In the genomic region with DNA sequence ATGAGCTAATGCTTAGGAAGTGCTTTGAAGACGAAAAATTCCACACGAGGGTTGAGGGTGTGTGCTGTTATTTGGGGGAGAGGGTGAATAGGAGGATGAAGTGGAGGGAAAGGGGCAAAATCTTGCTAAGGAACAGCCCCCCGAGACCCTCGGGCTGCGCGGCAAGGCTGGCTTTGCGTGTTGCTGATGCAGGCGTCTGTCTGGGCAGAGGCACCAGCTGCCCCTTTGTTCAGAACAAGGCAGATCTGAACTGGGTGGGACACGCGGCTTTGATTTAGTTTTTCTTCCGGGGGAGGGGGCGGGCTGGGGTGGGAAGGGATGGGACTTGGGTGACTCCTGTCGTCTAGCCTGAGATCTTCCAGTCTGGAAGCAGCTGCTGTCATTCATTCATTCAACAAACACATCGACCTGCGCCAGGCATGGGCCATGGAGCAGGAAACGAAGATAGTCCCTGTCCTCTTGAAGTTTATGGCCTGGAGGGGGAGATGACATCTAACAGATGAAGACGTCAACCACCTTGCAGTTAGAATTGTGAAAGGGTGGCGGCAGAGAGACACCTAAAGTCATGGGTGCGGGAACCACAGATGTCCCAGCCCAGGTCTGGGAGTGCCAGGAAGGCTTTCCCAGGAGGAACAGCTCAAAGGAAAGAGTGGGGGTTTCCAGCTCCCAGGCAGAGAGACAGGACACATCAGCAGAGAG, we compare ENCODE assay signal across 15 cellular contexts. TPM values are rescaled to one million over a fixed set of nuclear protein-coding genes. Genes with fewer than 3 reads are reported as not detected.
DNase-seq lines count a peak whose midpoint lies in the region; ATAC-seq and FAIRE-seq lines count a peak whose summit lies in the region.
"Had no signal": no experiment of that assay in that cellular context is flagged by ENCODE, and none has a peak within 500 bp of the region (broad histone marks: within the 10 kb centered on the region; RNA-seq: fewer than 3 reads in every experiment).

No MANE protein-coding gene starts in this region.

- ATAC-seq in right cardiac atrium (peak in 1 of 2 donors; percentile 2), sciatic nerve (peak; percentile 33), GM18873 (IDR thresholded peaks at IDR 0.05; ENCODE audit: low FRiP score, unreplicated experiment) (no peak)
- ATAC-seq: naive thymus-derived CD8-positive, alpha-beta T cell had no signal

- no peaks in the 10 kb centered on the region for H3K36me3 ChIP-seq in GM23248 (ENCODE audit: low read depth)

- in situ Hi-C loops in GM23248 (cut with MboI): no loop called here

- H3K4me1 ChIP-seq in GM23248 (ENCODE audit: insufficient read depth) (peaks cover 8% of the 10 kb centered on the region), right cardiac atrium (ENCODE audit: control insufficient read depth, insufficient read depth, low read length) (peaks cover 2% of the 10 kb centered on the region)

- WGBS in GM23248 (ENCODE audit: low coverage in 1 of 2, low lambda C conversion rate in 2 of 2, missing lambda C conversion rate in 2 of 2), 2 experiments: 31 to 34% methylated on average over 19 of the region's 19 CpGs
- WGBS in right cardiac atrium: 52% methylated on average over 19 of the region's 19 CpGs

- H4K20me1 ChIP-seq in GM23248 (ENCODE audit: insufficient read depth): no peaks in the 10 kb centered on the region

- H3K9me2 ChIP-seq in GM23248 (ENCODE audit: insufficient read depth): no peaks in the 10 kb centered on the region

- H3K9ac ChIP-seq in GM23248: peak overlapping the region; percentile 77
- H3K9ac ChIP-seq: KMS-11 had no signal

- no peak for FAIRE-seq in frontal cortex (lab: Jason Lieb, UNC)

- H2AFZ ChIP-seq in GM23248: peak overlapping the region; percentile 84

- 0 out of 2 replicates have a peak, but pooled peaks cover 7% of the 10 kb centered on the region for H3F3A ChIP-seq in GM23248 (ENCODE audit: insufficient read depth)

- H3K79me2 ChIP-seq in GM23248 (ENCODE audit: insufficient read depth): no peaks in the 10 kb centered on the region

- no peaks in the 10 kb centered on the region for H3K27me3 ChIP-seq in GM23248 (replicated peaks; ENCODE audit: insufficient read depth)
- no peaks in the 10 kb centered on the region for H3K27me3 ChIP-seq in right cardiac atrium (ENCODE audit: control insufficient read depth, insufficient read depth)

- H3K4me2 ChIP-seq in GM23248 (ENCODE audit: unreplicated experiment): peak overlapping the region; percentile 78
- H3K4me2 ChIP-seq: KMS-11 had no signal

- H3K27ac ChIP-seq in GM23248 (peak overlapping the region; percentile 77), angular gyrus (ENCODE audit: low read depth, low read length) (peak overlapping the region; percentile 59), right cardiac atrium (ENCODE audit: low read length) (peak overlapping the region; percentile 87)
- H3K27ac ChIP-seq: KMS-11 had no signal

- H3K4me3 ChIP-seq in GM23248: peak overlapping the region; percentile 59
- H3K4me3 ChIP-seq in right cardiac atrium (ENCODE audit: low read length): no peak overlapping the region

- intact Hi-C loops in right cardiac atrium (cut with DNase I): loop anchor here in 1 of 4 donors (10.0 kb wide), 1 partner anchor 56 kb away; no protein-coding TSS in a partner anchor
- intact Hi-C loops in sciatic nerve (cut with DNase I): loop anchor here (10.0 kb wide), 1 partner anchor 116 kb away; no protein-coding TSS in a partner anchor

- no peak for DNase-seq in GM23248
- DNase-seq in right cardiac atrium: peak in 1 of 3 donors; percentile 17
- no peak for DNase-seq in sciatic nerve (ENCODE audit: low spot score)
- DNase-seq in hippocampal formation (lab: John Stamatoyannopoulos, UW): no peak
- no peak for DNase-seq in frontal cortex (ENCODE audit: low spot score in 2 of 2)
- no peak for DNase-seq in inferior parietal cortex (ENCODE audit: extremely low spot score)
- DNase-seq: AML-193; naive thymus-derived CD8-positive, alpha-beta T cell; NCI-H1694; NCI-H748 treated with DMSO at 0.1 percent for 48 hours; SHP77 treated with DMSO at 0.1 percent for 48 hours; stimulated activated CD8-positive, alpha-beta memory T cell treated with anti-CD3 and anti-CD28 coated beads, Interleukin-4, amount 100 ng/mL, for 48 hours had no signal

- H3K9me3 ChIP-seq in GM23248 (ENCODE audit: low read depth) (no peaks in the 10 kb centered on the region), right cardiac atrium (ENCODE audit: control insufficient read depth, low read length) (no peaks in the 10 kb centered on the region)

RNA-seq across cellular contexts. Expression of a gene that starts 20.8 kb away (rescaled TPM):
- total RNA-seq in GM23248 (2014; rRNA removed; shearing (Covaris generic)): 69.4 and 81.7 TPM in 2 replicates
- 4.0 and 4.3 TPM in 2 replicates for polyA plus RNA-seq in GM23248 (2016; fragmentation: Nextera tagmentation; extraction: Ambion mirVana)
- total RNA-seq in right cardiac atrium: 1 to 10 TPM; 6.7 to 9.4 (median 8.7) TPM
- 10.4 TPM for polyA plus RNA-seq in right cardiac atrium
- 39.3 TPM for total RNA-seq in sciatic nerve
- total RNA-seq in frontal cortex: 33.8 TPM
